In the genomic region with DNA sequence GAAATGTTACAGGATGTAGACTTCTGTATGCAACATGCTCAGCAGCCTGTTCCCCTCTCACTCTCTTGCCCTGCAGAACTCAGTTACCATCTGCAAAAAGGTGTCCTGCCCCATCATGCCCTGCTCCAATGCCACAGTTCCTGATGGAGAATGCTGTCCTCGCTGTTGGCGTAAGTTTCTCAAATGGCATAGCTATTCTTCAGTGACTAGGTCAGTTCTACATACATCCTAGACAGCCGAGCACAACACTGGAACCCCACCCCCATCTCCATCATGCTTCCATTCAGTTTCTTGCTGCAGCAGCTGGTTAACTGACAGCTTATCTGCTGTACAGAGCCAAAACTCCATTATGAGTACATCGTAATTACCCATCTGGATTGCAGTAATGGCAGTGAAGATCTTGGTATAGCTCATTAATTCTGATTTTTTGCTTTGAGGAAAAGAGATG, we compare ENCODE assay signal across 12 cellular contexts. TPM values are rescaled to one million over a fixed set of nuclear protein-coding genes. Genes with fewer than 3 reads are reported as not detected.
DNase-seq lines count a peak whose midpoint lies in the region; ATAC-seq, FAIRE-seq and TF ChIP-seq lines count a peak whose summit lies in the region.
"Had no signal": no experiment of that assay in that cellular context is flagged by ENCODE, and none has a peak within 500 bp of the region (broad histone marks: within the 10 kb centered on the region; RNA-seq: fewer than 3 reads in every experiment).

No MANE protein-coding gene starts in this region.

- 67 to 68% methylated on average over 3 to 4 of the region's 4 CpGs for WGBS in gastroesophageal sphincter (ENCODE audit: low coverage in 1 of 2), 2 donors
- WGBS in smooth muscle cell (ENCODE audit: low lambda C conversion rate), result 94% methylated on average over 4 of the region's 4 CpGs

- H3K4me2 ChIP-seq in astrocyte (ENCODE audit: low read length), result peak overlapping the region; percentile 94
- peak overlapping the region; percentile 92 for H3K4me2 ChIP-seq in smooth muscle cell

- H3K9me3 Mint-ChIP-seq in astrocyte (ENCODE audit: unreplicated experiment), result no peaks in the 10 kb centered on the region

- H3K27ac ChIP-seq in astrocyte (ENCODE audit: low read depth, low read length) (no peak overlapping the region), gastroesophageal sphincter (peak overlapping the region; percentile 2 to 98 (median 82)), smooth muscle cell (ENCODE audit: low read depth) (no peak overlapping the region)

- H3K36me3 ChIP-seq in astrocyte (ENCODE audit: insufficient read depth, low read length), result peaks cover 81% of the 10 kb centered on the region
- peaks cover 0 to 85% of the 10 kb centered on the region in 2 donors for H3K36me3 ChIP-seq in gastroesophageal sphincter
- peaks cover 53% of the 10 kb centered on the region for H3K36me3 ChIP-seq in smooth muscle cell (ENCODE audit: low read depth)

- peaks cover 25% of the 10 kb centered on the region for H3K36me3 Mint-ChIP-seq in astrocyte (ENCODE audit: low read depth, unreplicated experiment)

- H3K4me1 ChIP-seq in astrocyte (ENCODE audit: insufficient read depth, low read length) (peaks cover 43% of the 10 kb centered on the region), gastroesophageal sphincter (peaks cover 3 to 100% (median 39%) of the 10 kb centered on the region in 3 donors), smooth muscle cell (ENCODE audit: low read depth) (no peaks in the 10 kb centered on the region)

- peaks cover 42% of the 10 kb centered on the region for H3K4me1 Mint-ChIP-seq in astrocyte (ENCODE audit: low read depth, unreplicated experiment)

- no peak overlapping the region for H3K27ac Mint-ChIP-seq in astrocyte (ENCODE audit: unreplicated experiment)

- H3K9ac ChIP-seq in astrocyte (ENCODE audit: low read length) (peak overlapping the region; percentile 96), smooth muscle cell (ENCODE audit: low read depth) (no peak overlapping the region)

- no peak for TF ChIP-seq EP300 in gastroesophageal sphincter (IDR thresholded peaks at IDR 0.05)

- FAIRE-seq in astrocyte (lab: Jason Lieb, UNC), result no peak

- TF ChIP-seq CTCF in GM12865 (IDR thresholded peaks at IDR 0.05; ENCODE audit: insufficient read depth, low read depth, low read length, missing control alignments), result no peak
- TF ChIP-seq CTCF in astrocyte (IDR thresholded peaks at IDR 0.05; ENCODE audit: insufficient read depth, low read depth, low read length), result no peak
- TF ChIP-seq CTCF in gastroesophageal sphincter (IDR thresholded peaks at IDR 0.05), result no peak
- TF ChIP-seq CTCF in smooth muscle cell (IDR thresholded peaks at IDR 0.05; ENCODE audit: borderline replicate concordance, insufficient read depth, poor library complexity, severe bottlenecking), result no peak
- TF ChIP-seq CTCF in omental fat pad (IDR thresholded peaks at IDR 0.05), result no peak

- TF ChIP-seq POLR2A in gastroesophageal sphincter (IDR thresholded peaks at IDR 0.05), result peak in 1 of 2 donors; percentile 50

- peaks cover 61% of the 10 kb centered on the region for H3F3A ChIP-seq in smooth muscle cell (ENCODE audit: low read depth)

- DNase-seq in GM12865 (ENCODE audit: low read depth), result peak; percentile 23
- DNase-seq in astrocyte (ENCODE audit: low read depth), result no peak
- no peak for DNase-seq in smooth muscle cell (lab: John Stamatoyannopoulos, UW; ENCODE audit: unreplicated experiment)
- DNase-seq in activated effector memory CD4-positive, alpha-beta T cell treated with anti-CD3 and anti-CD28 coated beads, Interleukin-2, amount 50 U/mL, for 16 hours, result no peak
- DNase-seq in MV-4-11 (lab: John Stamatoyannopoulos, UW), result no peak
- no peak for DNase-seq in CD1c-positive myeloid dendritic cell (ENCODE audit: extremely low spot score)
- DNase-seq in omental fat pad (ENCODE audit: low spot score), result no peak
- DNase-seq: NCI-H1417; NCI-H774; stimulated activated CD4-positive, alpha-beta T cell treated with anti-CD3 and anti-CD28 coated beads, Interleukin-2, amount 100 ng/mL, for 24 hours; stimulated activated naive CD8-positive, alpha-beta T cell treated with anti-CD3 and anti-CD28 coated beads, Interleukin-15, Interleukin-2, amounts not matched to agents 100 U/mL and 50 U/mL, for 24 hours had no signal

- no peaks in the 10 kb centered on the region for H3K9me3 ChIP-seq in astrocyte (ENCODE audit: insufficient read depth, low read depth, low read length)
- H3K9me3 ChIP-seq in gastroesophageal sphincter, result no peaks in the 10 kb centered on the region
- no peaks in the 10 kb centered on the region for H3K9me3 ChIP-seq in smooth muscle cell (replicated peaks; ENCODE audit: low read depth)

- H3K4me3 ChIP-seq in GM12865 (ENCODE audit: low read depth, low read length) (no peak overlapping the region), astrocyte (ENCODE audit: insufficient read depth, low read depth, low read length) (peak overlapping the region; percentile 94), gastroesophageal sphincter (peak overlapping the region in 1 of 2 donors; percentile 80), smooth muscle cell (peak overlapping the region; percentile 63)

- no peak for ATAC-seq in gastroesophageal sphincter
- ATAC-seq in omental fat pad (ENCODE audit: low FRiP score), result no peak
- ATAC-seq: stimulated activated naive CD8-positive, alpha-beta T cell treated with anti-CD3 and anti-CD28 coated beads, Interleukin-15, Interleukin-2, amounts not matched to agents 100 U/mL and 50 U/mL, for 24 hours had no signal

- peaks cover 94% of the 10 kb centered on the region for H4K20me1 ChIP-seq in astrocyte (ENCODE audit: insufficient read depth, low read length)
- peaks cover 94% of the 10 kb centered on the region for H4K20me1 ChIP-seq in smooth muscle cell (ENCODE audit: low read depth)

- peak overlapping the region; percentile 98 for H3K4me3 Mint-ChIP-seq in astrocyte (ENCODE audit: unreplicated experiment)

- no peaks in the 10 kb centered on the region for H3K27me3 Mint-ChIP-seq in astrocyte (ENCODE audit: low read depth, unreplicated experiment)

- H3K27me3 ChIP-seq in astrocyte (ENCODE audit: insufficient read depth, low read length), result no peaks in the 10 kb centered on the region
- no peaks in the 10 kb centered on the region for H3K27me3 ChIP-seq in gastroesophageal sphincter
- no peaks in the 10 kb centered on the region for H3K27me3 ChIP-seq in smooth muscle cell (ENCODE audit: low read depth)

- no peak overlapping the region for H2AFZ ChIP-seq in astrocyte (ENCODE audit: low read depth, low read length)
- no peak overlapping the region for H2AFZ ChIP-seq in smooth muscle cell (ENCODE audit: low read depth)

- peaks cover 47% of the 10 kb centered on the region for H3K79me2 ChIP-seq in astrocyte (ENCODE audit: insufficient read depth, low read length)
- peaks cover 41% of the 10 kb centered on the region for H3K79me2 ChIP-seq in smooth muscle cell (ENCODE audit: low read depth)

RNA-seq across cellular contexts. Expression of a gene that starts 4.5 kb away (rescaled TPM):
- 720 and 820 TPM in 2 replicates for total RNA-seq in astrocyte
- 1,000 to 10,000 TPM in 1 of 4 donors, 100 to 1,000 TPM in 3; 183 to 1,645 (median 277) TPM for total RNA-seq in gastroesophageal sphincter
- 648 and 662 TPM in 2 replicates for total RNA-seq in smooth muscle cell
- polyA plus RNA-seq in smooth muscle cell, result 203 and 264 TPM in 2 replicates
- 1,000 to 10,000 TPM in 3 of 4 donors, 100 to 1,000 TPM in 1; 690 to 4,169 (median 2,356) TPM for total RNA-seq in omental fat pad

Comparison
In these comparisons a context has a peak if more than half of its experiments do, and no peak if none do; other contexts are left out.
1. H3K27ac ChIP-seq: peak in gastroesophageal sphincter (4 of 4); none in astrocyte (single experiment) and smooth muscle cell (single experiment).